Comparison of ENCODE assay signal across 1 cellular context in genomic region chrX:53072418-53073114, GRCh38.
TF ChIP-seq lines count a peak whose summit lies in the region.

No MANE protein-coding gene starts in this region.

TF ChIP-seq in H1, 55 proteins besides CTCF, POLR2A, EP300 and RAD21 (continued from another document):
- TF ChIP-seq CHD7 (IDR thresholded peaks at IDR 0.05; ENCODE audit: insufficient replicate concordance, low read length) (no peak), ATF3 (IDR thresholded peaks at IDR 0.05; ENCODE audit: insufficient read depth, low read depth, low read length) (no peak)
